8 cellular contexts compared by ENCODE assay signal in the genomic region with DNA sequence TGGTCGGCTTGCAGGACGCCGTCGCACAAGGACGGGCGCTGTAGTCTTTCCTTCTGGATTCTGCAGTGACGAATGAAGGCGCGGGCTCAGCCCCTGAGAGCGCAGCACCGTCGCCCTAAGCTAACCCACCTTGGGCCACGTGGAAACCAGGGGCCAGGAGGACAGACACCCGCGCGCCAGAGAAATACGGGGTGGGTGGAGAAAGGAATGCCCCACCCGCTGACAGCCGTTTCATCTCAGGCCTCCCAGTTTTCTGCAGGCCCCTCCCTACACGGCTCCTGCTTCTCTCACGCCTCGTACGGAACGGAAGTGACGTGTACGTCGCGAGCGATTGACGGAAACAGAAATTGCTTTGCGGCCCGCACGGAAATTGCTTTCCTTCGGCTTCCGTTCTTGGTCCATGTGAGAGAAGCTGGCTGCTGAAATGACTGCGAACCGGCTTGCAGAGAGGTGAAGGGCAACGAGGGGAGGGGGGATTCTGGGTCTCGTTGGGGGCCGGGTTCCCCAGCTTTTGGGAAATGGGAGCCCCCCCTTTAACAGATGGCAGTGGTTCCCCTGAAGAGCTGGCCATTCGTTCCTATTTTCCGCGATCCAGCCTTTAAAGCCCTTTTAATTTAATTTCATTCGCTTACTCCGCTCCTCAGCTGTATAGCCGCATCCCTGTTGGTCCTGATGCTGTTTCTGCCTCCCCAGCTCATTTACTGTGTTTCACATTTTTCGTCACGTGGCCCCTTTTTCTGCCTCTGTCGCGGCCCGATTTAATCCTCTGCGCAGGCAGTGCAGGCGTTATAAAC.
A peak's percentile ranks its signal among the peaks of the same experiment; 100 is the strongest.
DNase-seq lines count a peak whose midpoint lies in the region; ATAC-seq and TF ChIP-seq lines count a peak whose summit lies in the region.

Gene UTP14A (plus strand): TSS at position 378 of the 794 bp plus-strand sequence. CDS start 47 bp downstream, at position 425.

- no peaks in the 10 kb centered on the region for H3K9me2 ChIP-seq in MM.1S (replicated peaks; ENCODE audit: insufficient read depth, low read length)

- H3K27ac ChIP-seq in MM.1S (ENCODE audit: low read length), result peak within 1 kb of the TSS; percentile 52; the same call in 1 of the 2 replicates

- H3K36me3 ChIP-seq in ES-I3 (ENCODE audit: insufficient read depth, low read length) (peaks cover 12% of the 10 kb centered on the region), HAP-1 (replicated peaks) (peaks cover 41% of the 10 kb centered on the region), MM.1S (replicated peaks; ENCODE audit: insufficient read depth, low read length) (no peaks in the 10 kb centered on the region)

- peak within 1 kb of the TSS; percentile 80 for H2AFZ ChIP-seq in MM.1S (ENCODE audit: low read length)

- H3K79me2 ChIP-seq in MM.1S (ENCODE audit: low read length), result peaks cover 15% of the 10 kb centered on the region

- H3K9me3 Mint-ChIP-seq in nephron progenitor cell, result peaks cover 30% of the 10 kb centered on the region
- H3K9me3 Mint-ChIP-seq in stimulated activated naive CD8-positive, alpha-beta T cell treated with anti-CD3 and anti-CD28 coated beads, Interleukin-15, amount 100 ng/mL, for 72 hours, result no peaks in the 10 kb centered on the region

- H3K36me3 Mint-ChIP-seq in nephron progenitor cell (ENCODE audit: low read depth), result peaks cover 26% of the 10 kb centered on the region

- H3K27me3 ChIP-seq in HAP-1 (ENCODE audit: low read depth) (no peaks in the 10 kb centered on the region), MM.1S (replicated peaks; ENCODE audit: insufficient read depth, low read length) (no peaks in the 10 kb centered on the region)

- peak; percentile 97 for ATAC-seq in stimulated activated naive CD8-positive, alpha-beta T cell treated with anti-CD3 and anti-CD28 coated beads, Interleukin-15, amount 100 ng/mL, for 72 hours

- no peak for TF ChIP-seq CTCF in MM.1S (IDR thresholded peaks at IDR 0.05; ENCODE audit: low read length)
- TF ChIP-seq CTCF in nephron progenitor cell (IDR thresholded peaks at IDR 0.05), result no peak

- H3F3A ChIP-seq in MM.1S (ENCODE audit: insufficient read depth, low read length), result no peaks in the 10 kb centered on the region

- peak within 1 kb of the TSS; percentile 96 for H3K4me3 Mint-ChIP-seq in nephron progenitor cell
- peak within 1 kb of the TSS; percentile 92 to 94 for H3K4me3 Mint-ChIP-seq in stimulated activated naive CD8-positive, alpha-beta T cell treated with anti-CD3 and anti-CD28 coated beads, Interleukin-15, amount 100 ng/mL, for 72 hours

- H3K4me1 ChIP-seq in ES-I3 (ENCODE audit: insufficient read depth, low read length), result 0 out of 2 replicates have a peak, but pooled peaks cover 3% of the 10 kb centered on the region
- H3K4me1 ChIP-seq in HAP-1, result peaks cover 12% of the 10 kb centered on the region
- 0 out of 2 replicates have a peak, but pooled peaks cover 3% of the 10 kb centered on the region for H3K4me1 ChIP-seq in MM.1S (ENCODE audit: low read length)

- peak within 1 kb of the TSS; percentile 96 for H3K27ac Mint-ChIP-seq in nephron progenitor cell
- H3K27ac Mint-ChIP-seq in stimulated activated naive CD8-positive, alpha-beta T cell treated with anti-CD3 and anti-CD28 coated beads, Interleukin-15, amount 100 ng/mL, for 72 hours, result peak within 1 kb of the TSS; percentile 92 to 94

- no peaks in the 10 kb centered on the region for H4K20me1 ChIP-seq in MM.1S (ENCODE audit: insufficient read depth, low read length)

- in situ Hi-C loops in HAP-1 (cut with MboI; ENCODE audit: low sequenced_read_pairs), result no loop called here

- H3K4me1 Mint-ChIP-seq in nephron progenitor cell, result no peaks in the 10 kb centered on the region
- H3K4me1 Mint-ChIP-seq in stimulated activated naive CD8-positive, alpha-beta T cell treated with anti-CD3 and anti-CD28 coated beads, Interleukin-15, amount 100 ng/mL, for 72 hours, result peaks cover 28% of the 10 kb centered on the region

- H3K9me3 ChIP-seq in ES-I3 (ENCODE audit: control insufficient read depth, insufficient read depth, low read length), result no peaks in the 10 kb centered on the region; the same call in 1 of the 2 replicates
- H3K9me3 ChIP-seq in HAP-1, result no peaks in the 10 kb centered on the region
- no peaks in the 10 kb centered on the region for H3K9me3 ChIP-seq in MM.1S (replicated peaks; ENCODE audit: insufficient read depth, low read length)

- H3K27me3 Mint-ChIP-seq in nephron progenitor cell (ENCODE audit: low read depth, poor library complexity), result peaks cover 2% of the 10 kb centered on the region
- H3K27me3 Mint-ChIP-seq in stimulated activated naive CD8-positive, alpha-beta T cell treated with anti-CD3 and anti-CD28 coated beads, Interleukin-15, amount 100 ng/mL, for 72 hours, result no peaks in the 10 kb centered on the region

- peak within 1 kb of the TSS; percentile 82 for H3K9ac ChIP-seq in ES-I3 (ENCODE audit: low read depth, low read length)
- H3K9ac ChIP-seq in MM.1S (ENCODE audit: low read length), result peak within 1 kb of the TSS; percentile 77

- DNase-seq in HAP-1 (ENCODE audit: low spot score in 2 of 2), result peak; percentile 92 to 96
- DNase-seq in MM.1S, result peak; percentile 93
- DNase-seq in SIG-M5 (lab: John Stamatoyannopoulos, UW), result peak; percentile 61
- peak; percentile 27 for DNase-seq in activated gamma-delta T cell (lab: John Stamatoyannopoulos, UW)
- peak; percentile 77 for DNase-seq in fibroblast of the conjunctiva (ENCODE audit: low read depth)
- DNase-seq in nephron progenitor cell, result peak; percentile 75
- DNase-seq in stimulated activated naive CD8-positive, alpha-beta T cell treated with anti-CD3 and anti-CD28 coated beads, Interleukin-15, amount 100 ng/mL, for 72 hours, result peak; percentile 67 to 87

- peak within 1 kb of the TSS; percentile 82 for H3K4me3 ChIP-seq in HAP-1
- H3K4me3 ChIP-seq in MM.1S (ENCODE audit: low read length), result peak within 1 kb of the TSS; percentile 77

- peak within 1 kb of the TSS; percentile 83 for H3K4me2 ChIP-seq in MM.1S (ENCODE audit: low read depth, low read length)

Comparison
In these comparisons a context has a peak if more than half of its experiments do, and no peak if none do; other contexts are left out.
1. Peak in every context shown above with its lines: DNase-seq, ATAC-seq, H3K4me3 ChIP-seq and H3K27ac ChIP-seq.
2. DNase-seq: peak in every context shown above with its lines; median percentile 94 in HAP-1; 93 in MM.1S; 77 in fibroblast of the conjunctiva; 77 in stimulated activated naive CD8-positive, alpha-beta T cell treated with anti-CD3 and anti-CD28 coated beads, Interleukin-15, amount 100 ng/mL, for 72 hours; 75 in nephron progenitor cell; 61 in SIG-M5; 27 in activated gamma-delta T cell.